19 cellular contexts compared by ENCODE assay signal in the genomic region with DNA sequence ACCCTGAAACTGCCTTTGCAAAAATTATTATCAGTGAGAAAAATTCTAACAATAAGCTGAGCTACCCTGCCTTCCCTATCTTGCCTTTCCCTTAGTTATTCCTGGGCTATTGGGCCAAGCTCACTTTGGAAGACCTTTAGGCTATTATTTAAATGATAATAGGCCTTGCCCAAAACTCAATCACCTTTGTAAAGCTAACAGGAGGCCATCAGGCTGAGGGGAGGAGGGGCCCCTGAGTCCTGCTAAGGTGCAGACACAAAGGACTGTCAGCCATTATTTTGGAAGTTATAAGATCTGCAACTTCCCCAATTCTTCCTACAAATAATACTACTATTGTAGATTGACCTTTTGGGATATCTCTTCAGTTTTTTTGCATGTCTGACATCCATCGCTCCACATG.
DNase-seq lines count a peak whose midpoint lies in the region; ATAC-seq and TF ChIP-seq lines count a peak whose summit lies in the region.
"Had no signal": no experiment of that assay in that cellular context is flagged by ENCODE, and none has a peak within 500 bp of the region (broad histone marks: within the 10 kb centered on the region; RNA-seq: fewer than 3 reads in every experiment).

No MANE protein-coding gene starts in this region.

- peak; percentile 51 for DNase-seq in GM23338 (ENCODE audit: low spot score)
- no peak for DNase-seq in PC-9
- peak; percentile 13 for DNase-seq in iPS-NIHi11 (ENCODE audit: low spot score)
- DNase-seq in DMS79 treated with DMSO at 0.1 percent for 48 hours (lab: John Stamatoyannopoulos, UW): no peak
- no peak for DNase-seq in GF-D8 (lab: John Stamatoyannopoulos, UW)
- no peak for DNase-seq in right atrium auricular region (ENCODE audit: low spot score)
- DNase-seq in cardiac septum (ENCODE audit: low spot score): no peak
- DNase-seq: KG1; MV-4-11; NCI-H1105 treated with DMSO at 0.1 percent for 48 hours; NCI-H2029 treated with DMSO at 0.1 percent for 48 hours; NCI-H345; NCI-H524; NCI-H774; NK-92 treated with Interleukin-12 subunit alpha and Interleukin-12 subunit beta, amount 100 ng/mL, for 24 hours; Right ventricle myocardium superior had no signal

- H4K20me1 ChIP-seq in GM23338 (replicated peaks; ENCODE audit: insufficient read depth) (no peaks in the 10 kb centered on the region), PC-9 (ENCODE audit: insufficient read depth) (no peaks in the 10 kb centered on the region)

- H3K4me3 ChIP-seq in GM23338: no peak overlapping the region
- no peak overlapping the region for H3K4me3 ChIP-seq in PC-9
- no peak overlapping the region for H3K4me3 ChIP-seq in right atrium auricular region

- H3K79me2 ChIP-seq in GM23338 (replicated peaks; ENCODE audit: insufficient read depth): no peaks in the 10 kb centered on the region
- H3K79me2 ChIP-seq in PC-9 (ENCODE audit: low read depth): no peaks in the 10 kb centered on the region

- H3K27ac ChIP-seq in 22Rv1: peak overlapping the region; percentile 72; the same call in 1 of the 2 replicates
- H3K27ac ChIP-seq in GM23338 (ENCODE audit: low read depth): no peak overlapping the region
- H3K27ac ChIP-seq in PC-9: peak overlapping the region; percentile 84; the same call in 1 of the 2 replicates
- no peak overlapping the region for H3K27ac ChIP-seq in right atrium auricular region
- H3K27ac ChIP-seq: HL-60 had no signal

- ATAC-seq in GM23338: peak; percentile 86

- H3K9me2 ChIP-seq in GM23338 (ENCODE audit: insufficient read depth) (no peaks in the 10 kb centered on the region), PC-9 (ENCODE audit: insufficient read depth) (no peaks in the 10 kb centered on the region)

- H3K4me1 Mint-ChIP-seq in GM23338: peaks cover 19% of the 10 kb centered on the region
- H3K4me1 Mint-ChIP-seq: B cell had no signal

- H3K36me3 Mint-ChIP-seq in GM23338 (ENCODE audit: low read depth): peaks cover 4% of the 10 kb centered on the region; the same call in 1 of the 3 replicates

- BruUV-seq in PC-9 (replicated peaks; lab: Mats Ljungman, UMichigan): no TSS peak

- POLR2A ChIA-PET in PC-9 (lab: Charles Lee; ENCODE audit: unreplicated experiment): no interaction called here

- no peaks in the 10 kb centered on the region; the same call in 2 of the 3 replicates for H3K9me3 Mint-ChIP-seq in GM23338

- H3K9me3 ChIP-seq in PC-9 (ENCODE audit: insufficient read depth, low read depth) (no peaks in the 10 kb centered on the region), right atrium auricular region (no peaks in the 10 kb centered on the region)

- H3K27ac Mint-ChIP-seq in GM23338: no peak overlapping the region; the same call in 1 of the 2 replicates
- H3K27ac Mint-ChIP-seq: B cell had no signal

- CTCF ChIA-PET in PC-9 (lab: Charles Lee): no interaction called here

- no peaks in the 10 kb centered on the region for H3K36me3 ChIP-seq in GM23338 (ENCODE audit: insufficient read depth)
- H3K36me3 ChIP-seq in PC-9 (ENCODE audit: low read depth): no peaks in the 10 kb centered on the region
- no peaks in the 10 kb centered on the region for H3K36me3 ChIP-seq in right atrium auricular region

- no peak overlapping the region; the same call in 2 of the 3 replicates for H3K4me3 Mint-ChIP-seq in GM23338
- H3K4me3 Mint-ChIP-seq: B cell had no signal

- no peaks in the 10 kb centered on the region for H3F3A ChIP-seq in GM23338 (replicated peaks; ENCODE audit: low read depth)
- H3F3A ChIP-seq in PC-9 (ENCODE audit: insufficient read depth, low read depth): peaks cover 22% of the 10 kb centered on the region

- TF ChIP-seq CTCF in 22Rv1 (IDR thresholded peaks at IDR 0.05) (no peak), GM23338 (conservative IDR thresholded peaks at IDR 0.05; ENCODE audit: low read depth in 2 of 2) (no peak), PC-9 (conservative IDR thresholded peaks at IDR 0.05) (no peak), right atrium auricular region (IDR thresholded peaks at IDR 0.05) (no peak)

- intact Hi-C loops in PC-9 (cut with micrococcal nuclease; ENCODE audit: unreplicated experiment): loop anchor here (10.0 kb wide), 1 partner anchor 279 kb away; the partner anchor contains the start of gene DIAPH2
- intact Hi-C loops in cardiac septum (cut with DNase I): no loop called here

- H2AFZ ChIP-seq in GM23338: no peak overlapping the region; the same call in 1 of the 2 replicates
- H2AFZ ChIP-seq in PC-9: no peak overlapping the region

- H3K4me1 ChIP-seq in GM23338 (ENCODE audit: insufficient read depth) (peaks cover 14% of the 10 kb centered on the region), PC-9 (replicated peaks; ENCODE audit: insufficient read depth) (peaks cover 36% of the 10 kb centered on the region), right atrium auricular region (no peaks in the 10 kb centered on the region)

- H3K27me3 ChIP-seq in GM23338 (ENCODE audit: insufficient read depth) (no peaks in the 10 kb centered on the region), PC-9 (ENCODE audit: insufficient read depth, low read depth) (no peaks in the 10 kb centered on the region), right atrium auricular region (no peaks in the 10 kb centered on the region)

- no peaks in the 10 kb centered on the region for H3K27me3 Mint-ChIP-seq in GM23338 (ENCODE audit: insufficient read depth, low read depth, poor library complexity)

- no peak overlapping the region for H3K4me2 ChIP-seq in GM23338
- H3K4me2 ChIP-seq in PC-9: peak overlapping the region; percentile 71; the same call in 1 of the 2 replicates

TF ChIP-seq in GM23338, 12 proteins besides CTCF, POLR2A, EP300 and RAD21 (continues in another document):
- TF ChIP-seq STAT1 (IDR thresholded peaks at IDR 0.05; ENCODE audit: unreplicated experiment) (no peak), REST (IDR thresholded peaks at IDR 0.05; ENCODE audit: unreplicated experiment) (no peak)

Comparison
In these comparisons a context has a peak if more than half of its experiments do, and no peak if none do; other contexts are left out.
1. H3K27ac ChIP-seq: peak in 22Rv1 (single experiment) and PC-9 (single experiment); none in GM23338 (single experiment) and right atrium auricular region (0 of 2).
2. DNase-seq: peak in GM23338 (single experiment) and iPS-NIHi11 (single experiment); none in PC-9 (0 of 2), DMS79 treated with DMSO at 0.1 percent for 48 hours (single experiment), GF-D8 (single experiment), right atrium auricular region (single experiment) and cardiac septum (single experiment).